In the genomic region with DNA sequence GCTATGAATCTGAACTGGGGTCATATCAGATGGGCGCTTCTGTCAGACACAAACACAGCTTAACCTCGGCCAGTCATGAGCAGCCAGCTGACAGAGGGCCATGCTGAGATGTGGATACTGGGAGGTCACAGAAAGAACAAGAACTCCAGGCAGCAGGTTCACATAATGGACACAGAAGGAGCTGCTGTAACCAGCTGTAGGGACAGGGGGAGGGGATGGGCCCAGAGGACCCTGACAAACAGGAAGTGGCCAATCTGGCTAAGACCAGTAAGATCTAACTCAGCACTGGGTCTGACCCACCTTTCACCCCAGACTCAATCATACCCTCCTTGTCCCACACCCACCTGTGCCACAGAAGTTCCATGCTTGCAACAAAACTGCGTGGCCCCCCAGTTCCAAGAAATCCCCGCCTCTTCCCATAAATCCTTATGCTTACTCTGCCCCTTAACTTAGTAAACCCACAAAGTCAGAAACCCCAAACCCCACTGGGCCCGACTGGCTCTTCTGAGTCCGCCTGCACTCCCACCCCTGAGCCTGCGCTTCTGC, we compare ENCODE assay signal across 8 cellular contexts.
A peak's percentile ranks its signal among the peaks of the same experiment; 100 is the strongest.
DNase-seq lines count a peak whose midpoint lies in the region; ATAC-seq lines count a peak whose summit lies in the region.

No MANE protein-coding gene starts in this region.

- no peaks in the 10 kb centered on the region for H3K36me3 Mint-ChIP-seq in stimulated activated naive B cell treated with anti-CD40 and anti-IgM and Interleukin-4, amounts not matched to agents 10 μg/mL and 1 μg/mL and 100 μg/mL, for 72 hours

- H3K36me3 ChIP-seq in iPS-18a (ENCODE audit: control insufficient read depth, low read depth, low read length) = no peaks in the 10 kb centered on the region

- H3K4me3 ChIP-seq in iPS-18a (ENCODE audit: low read length) = no peak overlapping the region

- H3K4me1 ChIP-seq in iPS-18a (ENCODE audit: control insufficient read depth, low read depth, low read length) = peaks cover 28% of the 10 kb centered on the region

- H3K9me3 Mint-ChIP-seq in stimulated activated naive B cell treated with anti-CD40 and anti-IgM and Interleukin-4, amounts not matched to agents 10 μg/mL and 1 μg/mL and 100 μg/mL, for 72 hours = no peaks in the 10 kb centered on the region

- DNase-seq in NCI-H524 (lab: John Stamatoyannopoulos, UW) (peak; percentile 54 to 69), NCI-H524 treated with DMSO at 0.1 percent for 48 hours (lab: John Stamatoyannopoulos, UW) (no peak), UCSD-AML1 (lab: John Stamatoyannopoulos, UW; ENCODE audit: unreplicated experiment) (peak; percentile 35), GDM1 (lab: John Stamatoyannopoulos, UW) (no peak), CD1c-positive myeloid dendritic cell (ENCODE audit: extremely low spot score) (no peak)
- DNase-seq in stimulated activated naive B cell treated with anti-CD40 and anti-IgM and Interleukin-4, amounts not matched to agents 10 μg/mL and 1 μg/mL and 100 μg/mL, for 72 hours = no peak

- no peak overlapping the region for H3K4me3 Mint-ChIP-seq in stimulated activated naive B cell treated with anti-CD40 and anti-IgM and Interleukin-4, amounts not matched to agents 10 μg/mL and 1 μg/mL and 100 μg/mL, for 72 hours

- no peaks in the 10 kb centered on the region for H3K9me3 ChIP-seq in iPS-18a (ENCODE audit: control insufficient read depth, low read depth, low read length)

- no peaks in the 10 kb centered on the region for H3K27me3 ChIP-seq in iPS-18a (ENCODE audit: control insufficient read depth, insufficient read depth, low read length)

- H3K27ac Mint-ChIP-seq in stimulated activated naive B cell treated with anti-CD40 and anti-IgM and Interleukin-4, amounts not matched to agents 10 μg/mL and 1 μg/mL and 100 μg/mL, for 72 hours = no peak overlapping the region

- peaks cover 28 to 41% of the 10 kb centered on the region in 2 donors for H3K27me3 Mint-ChIP-seq in stimulated activated naive B cell treated with anti-CD40 and anti-IgM and Interleukin-4, amounts not matched to agents 10 μg/mL and 1 μg/mL and 100 μg/mL, for 72 hours

- peak overlapping the region; percentile 2 for H3K27ac ChIP-seq in iPS-18a (ENCODE audit: low read length)

- H3K4me1 Mint-ChIP-seq in stimulated activated naive B cell treated with anti-CD40 and anti-IgM and Interleukin-4, amounts not matched to agents 10 μg/mL and 1 μg/mL and 100 μg/mL, for 72 hours = peaks cover 13 to 16% of the 10 kb centered on the region in 2 donors

- peak; percentile 44 to 53 for ATAC-seq in stimulated activated naive B cell treated with anti-CD40 and anti-IgM and Interleukin-4, amounts not matched to agents 10 μg/mL and 1 μg/mL and 100 μg/mL, for 72 hours (replicated peaks)
- ATAC-seq in GM21786 (IDR thresholded peaks at IDR 0.05; ENCODE audit: unreplicated experiment) = no peak

- H3K9ac ChIP-seq in iPS-18a (ENCODE audit: low read length) = no peak overlapping the region

Comparison
In these comparisons a context has a peak if more than half of its experiments do, and no peak if none do; other contexts are left out.
1. DNase-seq: peak in NCI-H524 (2 of 2) and UCSD-AML1 (single experiment); none in NCI-H524 treated with DMSO at 0.1 percent for 48 hours (single experiment), stimulated activated naive B cell treated with anti-CD40 and anti-IgM and Interleukin-4, amounts not matched to agents 10 μg/mL and 1 μg/mL and 100 μg/mL, for 72 hours (single experiment), GDM1 (single experiment) and CD1c-positive myeloid dendritic cell (single experiment).